In genomic region chr14:73949752-73950734, GRCh38 we compare ENCODE assay signal across 8 cellular contexts. TPM values are rescaled to one million over a fixed set of nuclear protein-coding genes. Genes with fewer than 3 reads are reported as not detected.
A peak's percentile ranks its signal among the peaks of the same experiment; 100 is the strongest.
DNase-seq lines count a peak whose midpoint lies in the region; ATAC-seq lines count a peak whose summit lies in the region.

TSS of gene COQ6 (plus strand) at chr14:73950302. CDS start at chr14:73950333, 31 bp downstream.
A gene with protein sequence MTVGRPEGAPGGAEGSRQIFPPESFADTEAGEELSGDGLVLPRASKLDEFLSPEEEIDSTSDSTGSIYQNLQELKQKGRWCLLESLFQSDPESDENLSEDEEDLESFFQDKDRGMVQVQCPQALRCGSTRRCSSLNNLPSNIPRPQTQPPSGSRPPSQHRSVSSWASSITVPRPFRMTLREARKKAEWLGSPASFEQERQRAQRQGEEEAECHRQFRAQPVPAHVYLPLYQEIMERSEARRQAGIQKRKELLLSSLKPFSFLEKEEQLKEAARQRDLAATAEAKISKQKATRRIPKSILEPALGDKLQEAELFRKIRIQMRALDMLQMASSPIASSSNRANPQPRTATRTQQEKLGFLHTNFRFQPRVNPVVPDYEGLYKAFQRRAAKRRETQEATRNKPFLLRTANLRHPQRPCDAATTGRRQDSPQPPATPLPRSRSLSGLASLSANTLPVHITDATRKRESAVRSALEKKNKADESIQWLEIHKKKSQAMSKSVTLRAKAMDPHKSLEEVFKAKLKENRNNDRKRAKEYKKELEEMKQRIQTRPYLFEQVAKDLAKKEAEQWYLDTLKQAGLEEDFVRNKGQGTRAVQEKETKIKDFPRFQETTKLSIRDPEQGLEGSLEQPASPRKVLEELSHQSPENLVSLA (minus strand): TSS chr14:73950094. CDS start chr14:73950026, 68 bp downstream.

- H4K20me1 ChIP-seq in BLaER1 treated with 17β-estradiol and CSF1 and Interleukin-3, amounts not matched to agents 10 nM and 100 nM, result no peaks in the 10 kb centered on the region

- no peaks in the 10 kb centered on the region for H3K9me3 ChIP-seq in BLaER1 treated with 17β-estradiol and CSF1 and Interleukin-3, amounts not matched to agents 10 nM and 100 nM (replicated peaks in 1 of 11)

- H3K4me1 Mint-ChIP-seq in activated CD4-positive, alpha-beta T cell treated with anti-CD3 and anti-CD28 coated beads, Interleukin-2, amount 10 ng/mL, durations not matched to agents 7 days and 5 days, result peaks cover 24% of the 10 kb centered on the region

- H3K9ac ChIP-seq in BLaER1 treated with 17β-estradiol and CSF1 and Interleukin-3, amounts not matched to agents 10 nM and 100 nM, result peak within 1 kb of the TSS; percentile 74 to 83 (median 81)

- CTCF ChIA-PET in activated CD4-positive, alpha-beta T cell treated with anti-CD3 and anti-CD28 coated beads, Interleukin-2, amount 10 ng/mL, durations not matched to agents 7 days and 5 days (lab: Charles Lee), result interaction anchor here (0.6 to 1.0 kb wide), 4 partner anchors 16 to 975 kb away, joined by 3 read pairs; no protein-coding TSS in a partner anchor

- no peaks in the 10 kb centered on the region for H3K27me3 Mint-ChIP-seq in activated CD4-positive, alpha-beta T cell treated with anti-CD3 and anti-CD28 coated beads, Interleukin-2, amount 10 ng/mL, durations not matched to agents 7 days and 5 days

- H3K27ac Mint-ChIP-seq in activated CD4-positive, alpha-beta T cell treated with anti-CD3 and anti-CD28 coated beads, Interleukin-2, amount 10 ng/mL, durations not matched to agents 7 days and 5 days, result peak within 1 kb of the TSS; percentile 89

- DNase-seq in GM19240 (ENCODE audit: insufficient read length, low spot score), result peak; percentile 77
- DNase-seq in NCI-H526 (lab: John Stamatoyannopoulos, UW), result peak; percentile 95 to 98
- DNase-seq in activated CD4-positive, alpha-beta T cell treated with anti-CD3 and anti-CD28 coated beads, Interleukin-2, amount 10 ng/mL, durations not matched to agents 7 days and 5 days, result peak; percentile 96
- peak; percentile 99 for DNase-seq in dedifferentiated amniotic fluid mesenchymal stem cell (ENCODE audit: extremely low spot score)
- DNase-seq in left lobe of liver (ENCODE audit: low spot score), result peak; percentile 97
- peak; percentile 73 for DNase-seq in stimulated activated CD4-positive, alpha-beta T cell treated with anti-CD3 and anti-CD28 coated beads, Interleukin-2, amount 100 ng/mL, for 4 hours (ENCODE audit: low read depth)

- H3K4me2 ChIP-seq in BLaER1 treated with 17β-estradiol and CSF1 and Interleukin-3, amounts not matched to agents 10 nM and 100 nM, result peak within 1 kb of the TSS; percentile 76 to 93 (median 85)

- ATAC-seq in HG03460 (IDR thresholded peaks at IDR 0.05; ENCODE audit: unreplicated experiment), result peak; percentile 88
- ATAC-seq in left lobe of liver, result peak; percentile 92

- no peaks in the 10 kb centered on the region for H3K9me3 Mint-ChIP-seq in activated CD4-positive, alpha-beta T cell treated with anti-CD3 and anti-CD28 coated beads, Interleukin-2, amount 10 ng/mL, durations not matched to agents 7 days and 5 days

- peak within 1 kb of the TSS; percentile 44 to 83 (median 76); a peak in 21 of 22 replicates for H3K27ac ChIP-seq in BLaER1 treated with 17β-estradiol and CSF1 and Interleukin-3, amounts not matched to agents 10 nM and 100 nM

- H3K4me3 Mint-ChIP-seq in activated CD4-positive, alpha-beta T cell treated with anti-CD3 and anti-CD28 coated beads, Interleukin-2, amount 10 ng/mL, durations not matched to agents 7 days and 5 days, result peak within 1 kb of the TSS; percentile 91

- H3K36me3 Mint-ChIP-seq in activated CD4-positive, alpha-beta T cell treated with anti-CD3 and anti-CD28 coated beads, Interleukin-2, amount 10 ng/mL, durations not matched to agents 7 days and 5 days (ENCODE audit: low read depth), result peaks cover 4% of the 10 kb centered on the region

- H3K4me3 ChIP-seq in BLaER1 treated with 17β-estradiol and CSF1 and Interleukin-3, amounts not matched to agents 10 nM and 100 nM, result peak within 1 kb of the TSS; percentile 67 to 81 (median 69)

- peaks cover 3 to 19% (median 15%) of the 10 kb centered on the region in 11 experiments; a peak in 19 of 22 replicates for H3K36me3 ChIP-seq in BLaER1 treated with 17β-estradiol and CSF1 and Interleukin-3, amounts not matched to agents 10 nM and 100 nM

- H3K4me1 ChIP-seq in BLaER1 treated with 17β-estradiol and CSF1 and Interleukin-3, amounts not matched to agents 10 nM and 100 nM, result peaks cover 11 to 27% (median 16%) of the 10 kb centered on the region in 10 experiments; a peak in 18 of 20 replicates

- H3K27me3 ChIP-seq in BLaER1 treated with 17β-estradiol and CSF1 and Interleukin-3, amounts not matched to agents 10 nM and 100 nM, result no peaks in the 10 kb centered on the region; a peak in 1 of 22 replicates

- POLR2A ChIA-PET in activated CD4-positive, alpha-beta T cell treated with anti-CD3 and anti-CD28 coated beads, Interleukin-2, amount 10 ng/mL, durations not matched to agents 7 days and 5 days (lab: Charles Lee), result interaction anchor here (1.0 kb wide), 1 partner anchor 69 kb away, joined by 3 read pairs; the partner anchor contains the start of genes BBOF1 and ENTPD5

RNA-seq across cellular contexts. Expression of gene COQ6, which starts in this region (rescaled TPM):
- 10 to 100 TPM; 18.9 TPM for total RNA-seq in activated CD4-positive, alpha-beta T cell treated with anti-CD3 and anti-CD28 coated beads, Interleukin-2, amount 10 ng/mL, durations not matched to agents 7 days and 5 days
- total RNA-seq in left lobe of liver, result 20.8 TPM

RNA-seq across cellular contexts. Expression of the second gene that starts in this region (rescaled TPM):
- 1 to 10 TPM; 1.9 to 2.0 TPM for total RNA-seq in activated CD4-positive, alpha-beta T cell treated with anti-CD3 and anti-CD28 coated beads, Interleukin-2, amount 10 ng/mL, durations not matched to agents 7 days and 5 days
- 1.3 TPM for total RNA-seq in left lobe of liver

Comparison
In these comparisons a context has a peak if more than half of its experiments do, and no peak if none do; other contexts are left out.
1. Peak in every context shown above with its lines: DNase-seq, ATAC-seq, H3K4me3 ChIP-seq and H3K27ac ChIP-seq.